In genomic region chr16:8588703-8589292, GRCh38 we compare ENCODE assay signal across 1 cellular context.
TF ChIP-seq lines count a peak whose summit lies in the region.

No MANE protein-coding gene starts in this region.

TF ChIP-seq in H1, 55 proteins besides CTCF, POLR2A, EP300 and RAD21:
- TF ChIP-seq HDAC2 (IDR thresholded peaks at IDR 0.05; ENCODE audit: borderline replicate concordance in 1 of 2, low read depth in 2 of 2, low read length in 2 of 2) (peak in 1 of 2 experiments; percentile 89; a peak in 2 of 4 replicates), TEAD4 (IDR thresholded peaks at IDR 0.05; ENCODE audit: low read depth, low read length) (peak; percentile 90), ASH2L (IDR thresholded peaks at IDR 0.05; ENCODE audit: low read length) (peak; percentile 52), SP4 (IDR thresholded peaks at IDR 0.05; ENCODE audit: low read length) (no peak), SP1 (IDR thresholded peaks at IDR 0.05; ENCODE audit: low read depth, low read length) (peak; percentile 32; the same call in 1 of the 2 replicates), EGR1 (IDR thresholded peaks at IDR 0.05; ENCODE audit: borderline replicate concordance, low read depth, low read length) (no peak), CEBPB (IDR thresholded peaks at IDR 0.05; ENCODE audit: low read depth, low read length) (peak; percentile 28; the same call in 1 of the 2 replicates)
